Comparison of ENCODE assay signal across 11 cellular contexts in genomic region chr11:66314561-66315497, GRCh38. TPM values are rescaled to one million over a fixed set of nuclear protein-coding genes. Genes with fewer than 3 reads are reported as not detected.
DNase-seq lines count a peak whose midpoint lies in the region; ATAC-seq and TF ChIP-seq lines count a peak whose summit lies in the region.
"Had no signal": no experiment of that assay in that cellular context is flagged by ENCODE, and none has a peak within 500 bp of the region (broad histone marks: within the 10 kb centered on the region; RNA-seq: fewer than 3 reads in every experiment).

No MANE protein-coding gene starts in this region.

- H3K27me3 ChIP-seq in mucosa of rectum (ENCODE audit: control insufficient read depth in 2 of 2, insufficient read depth in 2 of 2, low read length in 2 of 2) (no peaks in the 10 kb centered on the region), tibial artery (peaks cover 0 to 44% of the 10 kb centered on the region in 2 donors), body of pancreas (no peaks in the 10 kb centered on the region)

- intact Hi-C loops in tibial artery (cut with DNase I; ENCODE audit: low total_unique reads) = loop anchor here (5.0 kb wide), 2 partner anchors 32 to 72 kb away; partner anchors contain the start of genes B4GAT1 and BRMS1
- intact Hi-C loops in body of pancreas (cut with DNase I) = no loop called here

- no peak overlapping the region for H3K27ac Mint-ChIP-seq in activated T-cell treated with anti-CD3 and anti-CD28 coated beads, Interleukin-2, amount 50 U/mL, for 72 hours

- H3K9me3 ChIP-seq in mucosa of rectum (ENCODE audit: control insufficient read depth in 2 of 2, low read length in 2 of 2) (no peaks in the 10 kb centered on the region), tibial artery (no peaks in the 10 kb centered on the region), body of pancreas (no peaks in the 10 kb centered on the region)

- no peak for TF ChIP-seq CTCF in astrocyte of the spinal cord (IDR thresholded peaks at IDR 0.05; ENCODE audit: low read depth, low read length)
- TF ChIP-seq CTCF in tibial artery (IDR thresholded peaks at IDR 0.05) = no peak
- no peak for TF ChIP-seq CTCF in body of pancreas (IDR thresholded peaks at IDR 0.05)

- peaks cover 60% of the 10 kb centered on the region for H3K4me1 Mint-ChIP-seq in activated T-cell treated with anti-CD3 and anti-CD28 coated beads, Interleukin-2, amount 50 U/mL, for 72 hours (ENCODE audit: low read depth)

- in situ Hi-C loops in astrocyte of the spinal cord (cut with HindIII; ENCODE audit: low sequenced_read_pairs) = no loop called here

- peaks cover 13 to 30% of the 10 kb centered on the region in 2 donors for H3K4me1 ChIP-seq in mucosa of rectum (ENCODE audit: control insufficient read depth in 2 of 2, insufficient read depth in 2 of 2, low read length in 2 of 2)
- peaks cover 0 to 50% (median 35%) of the 10 kb centered on the region in 4 donors for H3K4me1 ChIP-seq in tibial artery
- peaks cover 25% of the 10 kb centered on the region for H3K4me1 ChIP-seq in body of pancreas

- no peaks in the 10 kb centered on the region for H3K9me3 Mint-ChIP-seq in activated T-cell treated with anti-CD3 and anti-CD28 coated beads, Interleukin-2, amount 50 U/mL, for 72 hours

- no peak overlapping the region for H3K9ac ChIP-seq in mucosa of rectum (ENCODE audit: low read depth in 1 of 2, low read length in 2 of 2)

- no peak for DNase-seq in activated T-cell treated with anti-CD3 and anti-CD28 coated beads, Interleukin-2, amount 50 U/mL, for 72 hours
- no peak for DNase-seq in activated T-cell treated with anti-CD3 and anti-CD28 coated beads for 4 hours
- no peak for DNase-seq in astrocyte of the spinal cord (ENCODE audit: low read depth, low spot score)
- DNase-seq in tibial artery = no peak
- DNase-seq in body of pancreas = no peak
- DNase-seq in stimulated activated CD4-positive, alpha-beta T cell treated with anti-CD3 and anti-CD28 coated beads, Interleukin-12 subunit alpha, Interleukin-12 subunit beta, amount 100 ng/mL, for 4 hours = no peak
- DNase-seq in NCI-H1417 (lab: John Stamatoyannopoulos, UW) = no peak
- DNase-seq: activated effector memory CD4-positive, alpha-beta T cell treated with anti-CD3 and anti-CD28 coated beads, Interleukin-2, amount 50 U/mL, for 16 hours; NCI-H774 had no signal

- TF ChIP-seq POLR2A in body of pancreas (IDR thresholded peaks at IDR 0.05) = no peak

- peak overlapping the region in 1 of 2 donors; percentile 87 for H3K27ac ChIP-seq in mucosa of rectum (ENCODE audit: low read depth in 2 of 2, low read length in 2 of 2)
- no peak overlapping the region for H3K27ac ChIP-seq in tibial artery
- H3K27ac ChIP-seq in body of pancreas = peak overlapping the region in 1 of 4 donors; percentile 6

- H3K4me3 ChIP-seq in astrocyte of the spinal cord (ENCODE audit: low read depth, low read length) (peak overlapping the region; percentile 57), mucosa of rectum (ENCODE audit: low read length in 2 of 2) (peak overlapping the region; percentile 20 to 45), tibial artery (peak overlapping the region; percentile 44 to 59), body of pancreas (no peak overlapping the region)
- H3K4me3 ChIP-seq: lung had no signal

- H3K4me3 Mint-ChIP-seq in activated T-cell treated with anti-CD3 and anti-CD28 coated beads, Interleukin-2, amount 50 U/mL, for 72 hours = peak overlapping the region; percentile 89 to 92

- WGBS in body of pancreas, 2 donors = 72 to 82% methylated on average over 14 to 17 of the region's 17 CpGs

- no peak for ATAC-seq in activated T-cell treated with anti-CD3 and anti-CD28 coated beads, Interleukin-2, amount 50 U/mL, for 72 hours (replicated peaks in 1 of 2)
- no peak for ATAC-seq in body of pancreas

- H3K27me3 Mint-ChIP-seq in activated T-cell treated with anti-CD3 and anti-CD28 coated beads, Interleukin-2, amount 50 U/mL, for 72 hours (ENCODE audit: low read depth) = no peaks in the 10 kb centered on the region

- H3K36me3 ChIP-seq in mucosa of rectum (ENCODE audit: control insufficient read depth in 2 of 2, insufficient read depth in 2 of 2, low read length in 2 of 2) (no peaks in the 10 kb centered on the region), tibial artery (no peaks in the 10 kb centered on the region), body of pancreas (replicated peaks in 1 of 2; ENCODE audit: insufficient read depth in 1 of 2, low read depth in 2 of 2) (no peaks in the 10 kb centered on the region)

- H3K36me3 Mint-ChIP-seq in activated T-cell treated with anti-CD3 and anti-CD28 coated beads, Interleukin-2, amount 50 U/mL, for 72 hours (ENCODE audit: insufficient read depth in 2 of 2) = no peaks in the 10 kb centered on the region

RNA-seq across cellular contexts. Expression of gene CD248, which starts 2.0 kb away (rescaled TPM):
- 1 to 10 TPM; 3.0 to 3.9 TPM for total RNA-seq in activated T-cell treated with anti-CD3 and anti-CD28 coated beads, Interleukin-2, amount 50 U/mL, for 72 hours
- 10 to 100 TPM; 10.6 to 86.0 TPM for total RNA-seq in body of pancreas

RNA-seq across cellular contexts. Expression of gene RIN1, which starts 21.4 kb away (rescaled TPM):
- 1 to 10 TPM; 1.8 to 2.8 TPM for total RNA-seq in activated T-cell treated with anti-CD3 and anti-CD28 coated beads, Interleukin-2, amount 50 U/mL, for 72 hours
- 10 to 100 TPM in 1 of 2 donors, under 1 TPM in 1; 0.99 to 11.4 TPM for total RNA-seq in body of pancreas

RNA-seq across cellular contexts. Expression of gene TMEM151A, which starts 23.1 kb away (rescaled TPM):
- total RNA-seq in activated T-cell treated with anti-CD3 and anti-CD28 coated beads, Interleukin-2, amount 50 U/mL, for 72 hours = under 1 TPM in 1 of 2 donors, not detected in 1; 0.10 TPM
- 1 to 10 TPM; 1.6 to 2.1 TPM for total RNA-seq in body of pancreas

RNA-seq across cellular contexts. Expression of gene YIF1A, which starts 25.9 kb away (rescaled TPM):
- total RNA-seq in activated T-cell treated with anti-CD3 and anti-CD28 coated beads, Interleukin-2, amount 50 U/mL, for 72 hours = 10 to 100 TPM; 42.9 to 50.8 TPM
- 10 to 100 TPM; 63.6 to 91.6 TPM for total RNA-seq in body of pancreas

RNA-seq across cellular contexts. Expression of gene BRMS1, which starts 30.1 kb away (rescaled TPM):
- total RNA-seq in activated T-cell treated with anti-CD3 and anti-CD28 coated beads, Interleukin-2, amount 50 U/mL, for 72 hours = 10 to 100 TPM; 41.4 to 46.4 TPM
- 10 to 100 TPM; 19.4 to 23.1 TPM for total RNA-seq in body of pancreas

Comparison
In these comparisons a context has a peak if more than half of its experiments do, and no peak if none do; other contexts are left out.
1. H3K4me3 ChIP-seq: peak in astrocyte of the spinal cord (single experiment), mucosa of rectum (2 of 2) and tibial artery (2 of 2); none in body of pancreas (0 of 2).